8 cellular contexts compared by ENCODE assay signal in genomic region chr4:71338846-71339593, GRCh38. TPM values are rescaled to one million over a fixed set of nuclear protein-coding genes. Genes with fewer than 3 reads are reported as not detected.
DNase-seq lines count a peak whose midpoint lies in the region; ATAC-seq and TF ChIP-seq lines count a peak whose summit lies in the region.

SLC4A4 (plus strand) TSS chr4:71339020.

- no peak within 1 kb of the TSS for H3K4me3 ChIP-seq in Jurkat, Clone E6-1 (ENCODE audit: low read length)
- H3K4me3 ChIP-seq in epithelial cell of esophagus (ENCODE audit: low read length) = no peak within 1 kb of the TSS

- ATAC-seq in GM21723 (IDR thresholded peaks at IDR 0.05; ENCODE audit: unreplicated experiment) = peak; percentile 100
- ATAC-seq in stimulated activated naive CD8-positive, alpha-beta T cell treated with anti-CD3 and anti-CD28 coated beads, Interleukin-15, Interleukin-2, amounts not matched to agents 100 U/mL and 50 U/mL, for 24 hours = peak; percentile 86

- in situ Hi-C loops in GM13977 (cut with MboI; ENCODE audit: low pct_unique_long_range_greater_than_20kb, low sequenced_read_pairs, unreplicated experiment) = no loop called here

- DNase-seq in GM13977 (ENCODE audit: low spot score) = peak; percentile 67
- peak; percentile 35 for DNase-seq in Jurkat, Clone E6-1 (ENCODE audit: low read depth, low spot score)
- peak; percentile 16 for DNase-seq in epithelial cell of esophagus (ENCODE audit: low read depth)
- DNase-seq in stimulated activated naive CD8-positive, alpha-beta T cell treated with anti-CD3 and anti-CD28 coated beads, Interleukin-15, Interleukin-2, amounts not matched to agents 100 U/mL and 50 U/mL, for 24 hours = no peak
- DNase-seq in epidermal melanocyte (ENCODE audit: insufficient read length, low spot score) = no peak
- DNase-seq in NCI-H510A (lab: John Stamatoyannopoulos, UW) = no peak
- no peak for DNase-seq in 8988T

- TF ChIP-seq CTCF in GM13977 (IDR thresholded peaks at IDR 0.05; ENCODE audit: extremely low read depth, insufficient read depth, missing control alignments) (no peak), epithelial cell of esophagus (IDR thresholded peaks at IDR 0.05; ENCODE audit: insufficient read depth, low read depth, low read length, missing control alignments) (no peak)

RNA-seq across cellular contexts. Expression of gene SLC4A4, which starts in this region (rescaled TPM):
- not detected for polyA plus RNA-seq in Jurkat, Clone E6-1 (2012; ENCODE audit: insufficient read depth, insufficient read length)

Comparison
In these comparisons a context has a peak if more than half of its experiments do, and no peak if none do; other contexts are left out.
1. DNase-seq: peak in GM13977 (single experiment), Jurkat, Clone E6-1 (single experiment) and epithelial cell of esophagus (single experiment); none in stimulated activated naive CD8-positive, alpha-beta T cell treated with anti-CD3 and anti-CD28 coated beads, Interleukin-15, Interleukin-2, amounts not matched to agents 100 U/mL and 50 U/mL, for 24 hours (single experiment), epidermal melanocyte (single experiment), NCI-H510A (single experiment) and 8988T (single experiment).